ENCODE assay signal across 22 cellular contexts in genomic region chr1:198927129-198927528, GRCh38.
DNase-seq lines count a peak whose midpoint lies in the region; ATAC-seq and TF ChIP-seq lines count a peak whose summit lies in the region.
"Had no signal": no experiment of that assay in that cellular context is flagged by ENCODE, and none has a peak within 500 bp of the region (broad histone marks: within the 10 kb centered on the region; RNA-seq: fewer than 3 reads in every experiment).

No MANE protein-coding gene starts in this region.

- peaks cover 5% of the 10 kb centered on the region; the same call in 1 of the 2 replicates for H4K20me1 ChIP-seq in DOHH2 (ENCODE audit: control insufficient read depth, insufficient read depth, low read depth, low read length)
- no peaks in the 10 kb centered on the region for H4K20me1 ChIP-seq in KMS-11 (ENCODE audit: insufficient read depth)

- H2AFZ ChIP-seq in KMS-11 (ENCODE audit: low read depth): no peak overlapping the region

- peaks cover 78% of the 10 kb centered on the region for H3K36me3 ChIP-seq in DOHH2 (ENCODE audit: control insufficient read depth, low read length)
- H3K36me3 ChIP-seq in KMS-11 (ENCODE audit: insufficient read depth): no peaks in the 10 kb centered on the region
- H3K36me3 ChIP-seq: breast epithelium, tibial nerve had no signal

- CTCF ChIA-PET in activated CD8-positive, alpha-beta T cell treated with anti-CD3 and anti-CD28 coated beads for 36 hours (lab: Charles Lee): no interaction called here

- H3K79me2 ChIP-seq in DOHH2 (ENCODE audit: control insufficient read depth, low read length): peaks cover 99% of the 10 kb centered on the region
- peaks cover 98% of the 10 kb centered on the region for H3K79me2 ChIP-seq in KMS-11 (ENCODE audit: insufficient read depth, low read depth)

- peaks cover 7% of the 10 kb centered on the region for H3K36me3 Mint-ChIP-seq in activated CD8-positive, alpha-beta T cell treated with anti-CD3 and anti-CD28 coated beads for 36 hours (ENCODE audit: low read depth)
- H3K36me3 Mint-ChIP-seq in endothelial cell (ENCODE audit: low read depth, unreplicated experiment): no peaks in the 10 kb centered on the region
- H3K36me3 Mint-ChIP-seq: stimulated activated memory B cell treated with anti-CD40 and anti-IgM and Interleukin-4, amounts not matched to agents 10 μg/mL and 1 μg/mL and 100 μg/mL, for 72 hours had no signal

- H3F3A ChIP-seq in DOHH2 (ENCODE audit: control insufficient read depth, insufficient read depth): peaks cover 6% of the 10 kb centered on the region; the same call in 1 of the 2 replicates

- TF ChIP-seq CTCF in DOHH2 (IDR thresholded peaks at IDR 0.05; ENCODE audit: low read depth, low read length, poor library complexity, severe bottlenecking): no peak
- no peak for TF ChIP-seq CTCF in KMS-11 (conservative IDR thresholded peaks at IDR 0.05; ENCODE audit: low read depth, low read length)
- no peak for TF ChIP-seq CTCF in activated CD8-positive, alpha-beta T cell treated with anti-CD3 and anti-CD28 coated beads for 36 hours (IDR thresholded peaks at IDR 0.05)
- TF ChIP-seq CTCF in endothelial cell (IDR thresholded peaks at IDR 0.05; ENCODE audit: unreplicated experiment): no peak

- H3K4me3 Mint-ChIP-seq in activated CD8-positive, alpha-beta T cell treated with anti-CD3 and anti-CD28 coated beads for 36 hours: no peak overlapping the region
- no peak overlapping the region for H3K4me3 Mint-ChIP-seq in endothelial cell (ENCODE audit: unreplicated experiment)
- H3K4me3 Mint-ChIP-seq: stimulated activated memory B cell treated with anti-CD40 and anti-IgM and Interleukin-4, amounts not matched to agents 10 μg/mL and 1 μg/mL and 100 μg/mL, for 72 hours had no signal

- H3K9me3 ChIP-seq in DOHH2 (ENCODE audit: control insufficient read depth, insufficient read depth, low read length): no peaks in the 10 kb centered on the region
- H3K9me3 ChIP-seq: breast epithelium, tibial nerve had no signal

- POLR2A ChIA-PET in activated CD8-positive, alpha-beta T cell treated with anti-CD3 and anti-CD28 coated beads for 36 hours (lab: Charles Lee): no interaction called here

- H3K4me2 ChIP-seq in DOHH2 (ENCODE audit: low read length) (peak overlapping the region; percentile 6; the same call in 1 of the 2 replicates), KMS-11 (peak overlapping the region; percentile 89)

- peak overlapping the region; percentile 8 for H3K27ac Mint-ChIP-seq in activated CD8-positive, alpha-beta T cell treated with anti-CD3 and anti-CD28 coated beads for 36 hours
- no peak overlapping the region for H3K27ac Mint-ChIP-seq in endothelial cell (ENCODE audit: unreplicated experiment)
- H3K27ac Mint-ChIP-seq: stimulated activated memory B cell treated with anti-CD40 and anti-IgM and Interleukin-4, amounts not matched to agents 10 μg/mL and 1 μg/mL and 100 μg/mL, for 72 hours had no signal

- DNase-seq in activated CD8-positive, alpha-beta T cell treated with anti-CD3 and anti-CD28 coated beads for 36 hours: no peak
- DNase-seq in pons (ENCODE audit: low spot score) (peak; percentile 13), endothelial cell (ENCODE audit: low spot score) (no peak), left cardiac atrium (no peak)
- DNase-seq: activated CD4-positive, alpha-beta T cell treated with anti-CD3 and anti-CD28 coated beads, Interleukin-2, amount 50 U/mL, for 1 hour; activated CD8-positive, alpha-beta memory T cell treated with anti-CD3 and anti-CD28 coated beads, Interleukin-2, amount 50 U/mL, for 48 hours; activated gamma-delta T cell; COR-L47; HCEC 1CT; NCI-H1105; NCI-H2029; NCI-H446; nucleus accumbens; small intestine had no signal

- no peaks in the 10 kb centered on the region for H3K9me3 Mint-ChIP-seq in activated CD8-positive, alpha-beta T cell treated with anti-CD3 and anti-CD28 coated beads for 36 hours
- no peaks in the 10 kb centered on the region for H3K9me3 Mint-ChIP-seq in endothelial cell (ENCODE audit: unreplicated experiment)
- H3K9me3 Mint-ChIP-seq: stimulated activated memory B cell treated with anti-CD40 and anti-IgM and Interleukin-4, amounts not matched to agents 10 μg/mL and 1 μg/mL and 100 μg/mL, for 72 hours had no signal

- H3K27ac ChIP-seq in DOHH2 (ENCODE audit: low read depth, low read length) (no peak overlapping the region), KMS-11 (peak overlapping the region; percentile 93)
- H3K27ac ChIP-seq: breast epithelium, coronary artery, tibial nerve, VCaP had no signal

- H3K27me3 ChIP-seq in DOHH2 (ENCODE audit: control insufficient read depth, low read length): no peaks in the 10 kb centered on the region
- no peaks in the 10 kb centered on the region for H3K27me3 ChIP-seq in KMS-11 (ENCODE audit: insufficient read depth, low read depth)
- H3K27me3 ChIP-seq: breast epithelium, tibial nerve had no signal

- H3K4me1 Mint-ChIP-seq in activated CD8-positive, alpha-beta T cell treated with anti-CD3 and anti-CD28 coated beads for 36 hours (ENCODE audit: low read depth): peaks cover 53% of the 10 kb centered on the region
- peaks cover 11% of the 10 kb centered on the region for H3K4me1 Mint-ChIP-seq in endothelial cell (ENCODE audit: unreplicated experiment)

- ATAC-seq in activated CD8-positive, alpha-beta T cell treated with anti-CD3 and anti-CD28 coated beads for 36 hours: no peak
- ATAC-seq in HG03108 (IDR thresholded peaks at IDR 0.05; ENCODE audit: unreplicated experiment) (no peak), left cardiac atrium (no peak)
- ATAC-seq: stimulated activated memory B cell treated with anti-CD40 and anti-IgM and Interleukin-4, amounts not matched to agents 10 μg/mL and 1 μg/mL and 100 μg/mL, for 72 hours had no signal

- peaks cover 75% of the 10 kb centered on the region for H3K4me1 ChIP-seq in DOHH2 (ENCODE audit: control insufficient read depth, low read length)
- peaks cover 96% of the 10 kb centered on the region for H3K4me1 ChIP-seq in KMS-11 (ENCODE audit: low read depth, poor library complexity, severe bottlenecking)
- H3K4me1 ChIP-seq: breast epithelium had no signal

- H3K4me3 ChIP-seq in DOHH2 (ENCODE audit: low read length): peak overlapping the region; percentile 18; the same call in 1 of the 2 replicates
- peak overlapping the region; percentile 35 for H3K4me3 ChIP-seq in KMS-11 (IDR thresholded peaks at IDR 0.05; ENCODE audit: insufficient read depth, low read depth, low read length)
- H3K4me3 ChIP-seq: breast epithelium, coronary artery, tibial nerve had no signal

- H3K9ac ChIP-seq in KMS-11: peak overlapping the region; percentile 92

- no peaks in the 10 kb centered on the region for H3K9me2 ChIP-seq in DOHH2 (replicated peaks; ENCODE audit: control insufficient read depth, low read length)

- intact Hi-C loops in activated CD8-positive, alpha-beta T cell treated with anti-CD3 and anti-CD28 coated beads for 36 hours (cut with micrococcal nuclease): no loop called here
- intact Hi-C loops in left cardiac atrium (cut with DNase I): no loop called here

- H3K27me3 Mint-ChIP-seq in activated CD8-positive, alpha-beta T cell treated with anti-CD3 and anti-CD28 coated beads for 36 hours: no peaks in the 10 kb centered on the region
- no peaks in the 10 kb centered on the region for H3K27me3 Mint-ChIP-seq in endothelial cell (ENCODE audit: unreplicated experiment)
